Comparison of ENCODE assay signal across 8 cellular contexts in genomic region chr9:100426532-100427365, GRCh38. TPM values are rescaled to one million over a fixed set of nuclear protein-coding genes. Genes with fewer than 3 reads are reported as not detected.
DNase-seq lines count a peak whose midpoint lies in the region; ATAC-seq and TF ChIP-seq lines count a peak whose summit lies in the region.

TSS of gene MSANTD3 (plus strand) at chr9:100427143. CDS start at chr9:100441939, 14,796 bp downstream.

- peak; percentile 76 for ATAC-seq in HG02852 (IDR thresholded peaks at IDR 0.05; ENCODE audit: unreplicated experiment)
- peak; percentile 85 for ATAC-seq in activated B cell treated with CpG ODN at 0.5 μM for 24 hours (ENCODE audit: low read depth)

- H3K4me1 Mint-ChIP-seq in activated B cell treated with CpG ODN at 0.5 μM for 24 hours: peaks cover 17% of the 10 kb centered on the region

- H3K36me3 Mint-ChIP-seq in activated B cell treated with CpG ODN at 0.5 μM for 24 hours (ENCODE audit: low read depth): peaks cover 4% of the 10 kb centered on the region

- H3K27me3 Mint-ChIP-seq in activated B cell treated with CpG ODN at 0.5 μM for 24 hours: peaks cover 4% of the 10 kb centered on the region

- POLR2A ChIA-PET in activated B cell treated with CpG ODN at 0.5 μM for 24 hours (lab: Charles Lee): interaction anchor here (1.1 kb wide), 2 partner anchors 15 to 75 kb away, joined by 5 to 7 read pairs; partner anchors contain the start of gene TEX10

- DNase-seq in NCI-H2081 (lab: John Stamatoyannopoulos, UW) (peak; percentile 50 to 66), NCI-H2081 treated with DMSO at 0.1 percent for 48 hours (lab: John Stamatoyannopoulos, UW) (no peak), NCI-H1930 (lab: John Stamatoyannopoulos, UW) (peak; percentile 50 to 71), activated B cell treated with CpG ODN at 0.5 μM for 24 hours (peak; percentile 59), choroid plexus epithelial cell (ENCODE audit: low read depth) (peak; percentile 64), kidney glomerular epithelial cell (lab: John Stamatoyannopoulos, UW) (peak; percentile 69)
- DNase-seq in stimulated activated CD4-positive, alpha-beta T cell treated with anti-CD3 and anti-CD28 coated beads, Interleukin-15, amount 100 ng/mL, for 24 hours: peak; percentile 65

- H3K27ac Mint-ChIP-seq in activated B cell treated with CpG ODN at 0.5 μM for 24 hours: peak within 1 kb of the TSS; percentile 91

- CTCF ChIA-PET in activated B cell treated with CpG ODN at 0.5 μM for 24 hours (lab: Charles Lee): no interaction called here

- peak within 1 kb of the TSS; percentile 67 for H3K4me3 ChIP-seq in choroid plexus epithelial cell (ENCODE audit: low read depth, low read length)

- H3K9me3 Mint-ChIP-seq in activated B cell treated with CpG ODN at 0.5 μM for 24 hours: no peaks in the 10 kb centered on the region

- intact Hi-C loops in activated B cell treated with CpG ODN at 0.5 μM for 24 hours (cut with micrococcal nuclease): loop anchor here (1.0 to 10.0 kb wide), 4 partner anchors 15 to 522 kb away; partner anchors contain the start of genes STX17, TEX10 and TMEFF1

- H3K4me3 Mint-ChIP-seq in activated B cell treated with CpG ODN at 0.5 μM for 24 hours: peak within 1 kb of the TSS; percentile 95

- TF ChIP-seq CTCF in activated B cell treated with CpG ODN at 0.5 μM for 24 hours (IDR thresholded peaks at IDR 0.05): no peak
- TF ChIP-seq CTCF in choroid plexus epithelial cell (conservative IDR thresholded peaks at IDR 0.05; ENCODE audit: low read depth, low read length): no peak

RNA-seq across cellular contexts. Expression of gene MSANTD3, which starts in this region (rescaled TPM):
- 13.0 and 13.2 TPM in 2 replicates for total RNA-seq in activated B cell treated with CpG ODN at 0.5 μM for 24 hours
